ENCODE assay signal across 26 cellular contexts in the genomic region with DNA sequence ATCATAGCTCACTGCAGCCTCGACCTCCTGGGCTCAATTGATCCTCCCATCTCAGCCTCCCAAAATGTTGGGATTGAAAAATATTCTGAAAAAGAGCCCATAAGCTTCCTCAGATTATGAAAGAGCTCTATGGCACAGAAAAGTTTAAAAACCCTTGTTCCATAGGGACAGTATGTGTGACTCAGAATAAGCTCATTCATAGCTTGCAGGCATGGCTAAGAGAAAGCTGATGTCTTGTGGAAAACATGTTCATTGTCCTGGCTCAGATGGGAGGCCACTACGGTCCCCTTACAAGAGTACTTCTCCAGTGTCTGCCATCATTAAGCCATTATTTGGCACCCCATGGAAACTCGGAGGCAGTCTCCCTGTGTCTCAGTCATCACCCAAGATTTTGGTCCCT.
DNase-seq lines count a peak whose midpoint lies in the region; ATAC-seq, FAIRE-seq and TF ChIP-seq lines count a peak whose summit lies in the region.
"Had no signal": no experiment of that assay in that cellular context is flagged by ENCODE, and none has a peak within 500 bp of the region (broad histone marks: within the 10 kb centered on the region; RNA-seq: fewer than 3 reads in every experiment).

No MANE protein-coding gene starts in this region.

- H3K9me2 ChIP-seq in PC-3 (replicated peaks; ENCODE audit: low read length) = no peaks in the 10 kb centered on the region

- dilution Hi-C loops in keratinocyte (cut with MboI; ENCODE audit: extremely low pct_ligation_motif_present, low sequenced_read_pairs) = no loop called here

- H3K9ac ChIP-seq in PC-3 (ENCODE audit: low read length) = no peak overlapping the region
- no peak overlapping the region for H3K9ac ChIP-seq in keratinocyte (ENCODE audit: control insufficient read depth, extremely low read depth, insufficient read depth, low read length)

- no peak for TF ChIP-seq CTCF in PC-3 (conservative IDR thresholded peaks at IDR 0.05; ENCODE audit: low read depth, low read length)
- no peak for TF ChIP-seq CTCF in chondrocyte (IDR thresholded peaks at IDR 0.05)
- TF ChIP-seq CTCF in keratinocyte (optimal IDR thresholded peaks at IDR 0.05 in 1 of 3, IDR thresholded peaks at IDR 0.05 in 1 of 3, conservative IDR thresholded peaks at IDR 0.05 in 1 of 3; ENCODE audit: extremely low read depth in 1 of 3, insufficient read depth in 2 of 3, low read length in 3 of 3) = no peak

- no TSS peak for BruUV-seq in PC-3 (replicated peaks; lab: Mats Ljungman, UMichigan)

- DNase-seq in ELR (ENCODE audit: low read depth) (peak; percentile 7), PC-3 (peak; percentile 56), chondrocyte (ENCODE audit: low spot score) (no peak), keratinocyte (ENCODE audit: low read depth, low spot score) (no peak), mesenteric fat pad (ENCODE audit: low spot score) (no peak), HEK293T (ENCODE audit: extremely low spot score) (no peak), DMS53 (lab: John Stamatoyannopoulos, UW) (no peak)
- DNase-seq: CD4-positive, CD25-positive, alpha-beta regulatory T cell; COR-L47; DMS 273 treated with DMSO at 0.1 percent for 48 hours; GF-D8; HFFc6; IMR-90; MM.1S; NCI-H1092; NCI-H1436 treated with DMSO at 0.1 percent for 48 hours; NCI-H2029; NCI-H345; NCI-H524 treated with DMSO at 0.1 percent for 48 hours; SJCRH30 had no signal

- POLR2A ChIA-PET in PC-3 (lab: Charles Lee; ENCODE audit: unreplicated experiment) = no interaction called here
- POLR2A ChIA-PET in HEK293T (lab: Yijun Ruan, JAX) = no interaction called here

- H4K20me1 ChIP-seq in PC-3 (ENCODE audit: low read length) (no peaks in the 10 kb centered on the region), keratinocyte (ENCODE audit: control insufficient read depth, extremely low read depth, insufficient read depth, low read length) (no peaks in the 10 kb centered on the region)

- H3K27ac ChIP-seq in PC-3 (ENCODE audit: low read length) = no peak overlapping the region
- no peak overlapping the region for H3K27ac ChIP-seq in keratinocyte (ENCODE audit: control insufficient read depth, insufficient read depth, low read length)
- H3K27ac ChIP-seq: HL-60, SJCRH30 had no signal

- no peaks in the 10 kb centered on the region for H3K36me3 ChIP-seq in PC-3 (ENCODE audit: low read depth, low read length)
- H3K36me3 ChIP-seq in keratinocyte (ENCODE audit: control insufficient read depth in 2 of 2, extremely low read depth in 1 of 2, insufficient read depth in 2 of 2, low read length in 2 of 2) = no peaks in the 10 kb centered on the region
- H3K36me3 ChIP-seq: SJCRH30 had no signal

- H2AFZ ChIP-seq in PC-3 (ENCODE audit: low read length) (no peak overlapping the region), keratinocyte (ENCODE audit: control insufficient read depth, low read length) (no peak overlapping the region)

- H3K27ac Mint-ChIP-seq in chondrocyte (ENCODE audit: unreplicated experiment) = peak overlapping the region; percentile 23
- H3K27ac Mint-ChIP-seq: B cell; CD4-positive, CD25-positive, alpha-beta regulatory T cell; HFFc6 had no signal

- H3K27me3 ChIP-seq in PC-3 (ENCODE audit: low read length) (no peaks in the 10 kb centered on the region), keratinocyte (ENCODE audit: control insufficient read depth, extremely low read depth, insufficient read depth, low read length) (no peaks in the 10 kb centered on the region)
- H3K27me3 ChIP-seq: SJCRH30 had no signal

- CTCF ChIA-PET in PC-3 (lab: Charles Lee) = no interaction called here
- CTCF ChIA-PET in HEK293T (lab: Yijun Ruan, JAX) = interaction anchor here (0.7 kb wide), 1 partner anchor 109 kb away, joined by 5 read pairs; no protein-coding TSS in a partner anchor

- H3K79me2 ChIP-seq in PC-3 (ENCODE audit: low read length) = no peaks in the 10 kb centered on the region
- no peaks in the 10 kb centered on the region for H3K79me2 ChIP-seq in keratinocyte (ENCODE audit: control insufficient read depth, insufficient read depth, low read length)

- no peaks in the 10 kb centered on the region for H3F3A ChIP-seq in PC-3 (ENCODE audit: low read length, unreplicated experiment)

- ATAC-seq in PC-3 = peak; percentile 82
- no peak for ATAC-seq in GM21619 (IDR thresholded peaks at IDR 0.05; ENCODE audit: unreplicated experiment)

- intact Hi-C loops in PC-3 (cut with micrococcal nuclease) = no loop called here

- H3K4me3 ChIP-seq in PC-3 (ENCODE audit: low read length) (no peak overlapping the region), keratinocyte (ENCODE audit: control insufficient read depth in 2 of 3, extremely low read depth in 1 of 3, insufficient read depth in 2 of 3, low read depth in 1 of 3, low read length in 3 of 3) (no peak overlapping the region)
- H3K4me3 ChIP-seq: SJCRH30 had no signal

- peak; percentile 98 for FAIRE-seq in keratinocyte (lab: Jason Lieb, UNC)
- FAIRE-seq: GM18507, H1, HTR-8/SVneo had no signal

- H3K4me2 ChIP-seq in PC-3 (ENCODE audit: low read length) = no peak overlapping the region
- H3K4me2 ChIP-seq in keratinocyte (ENCODE audit: control insufficient read depth, extremely low read depth, insufficient read depth, low read depth, low read length) = peak overlapping the region; percentile 28

- H3K9me3 Mint-ChIP-seq in chondrocyte (ENCODE audit: low read depth) = peaks cover 7% of the 10 kb centered on the region

- no peaks in the 10 kb centered on the region for H3K27me3 Mint-ChIP-seq in chondrocyte (ENCODE audit: low read depth)

- H3K9me1 ChIP-seq in keratinocyte (ENCODE audit: control insufficient read depth, extremely low read depth, insufficient read depth, low read length) = no peaks in the 10 kb centered on the region

- peaks cover 3% of the 10 kb centered on the region for H3K36me3 Mint-ChIP-seq in chondrocyte (ENCODE audit: low read depth)
- H3K36me3 Mint-ChIP-seq: CD4-positive, CD25-positive, alpha-beta regulatory T cell had no signal

- H3K9me3 ChIP-seq in PC-3 (ENCODE audit: low read length) = no peaks in the 10 kb centered on the region
- H3K9me3 ChIP-seq in keratinocyte (ENCODE audit: control insufficient read depth, low read depth, low read length) = no peaks in the 10 kb centered on the region
- H3K9me3 ChIP-seq: SJCRH30 had no signal

- peaks cover 4% of the 10 kb centered on the region; the same call in 1 of the 2 replicates for H3K4me1 ChIP-seq in PC-3 (ENCODE audit: insufficient read depth, low read length)
- peaks cover 21% of the 10 kb centered on the region for H3K4me1 ChIP-seq in keratinocyte (ENCODE audit: control insufficient read depth, extremely low read depth, insufficient read depth, low read length)
- H3K4me1 ChIP-seq: SJCRH30 had no signal

- H3K4me3 Mint-ChIP-seq in chondrocyte (ENCODE audit: unreplicated experiment) = no peak overlapping the region
- H3K4me3 Mint-ChIP-seq: B cell; CD4-positive, CD25-positive, alpha-beta regulatory T cell; HFFc6 had no signal

- H3K4me1 Mint-ChIP-seq in chondrocyte (ENCODE audit: low read depth) = peaks cover 40% of the 10 kb centered on the region
- H3K4me1 Mint-ChIP-seq: B cell; CD4-positive, CD25-positive, alpha-beta regulatory T cell had no signal

TF ChIP-seq in HEK293T, 16 proteins besides CTCF, POLR2A, EP300 and RAD21:
- no peak for TF ChIP-seq LEF1 (IDR thresholded peaks at IDR 0.05; ENCODE audit: borderline replicate concordance)

Comparison
In these comparisons a context has a peak if more than half of its experiments do, and no peak if none do; other contexts are left out.
1. DNase-seq: peak in ELR (single experiment) and PC-3 (single experiment); none in chondrocyte (single experiment), keratinocyte (single experiment), mesenteric fat pad (single experiment), HEK293T (single experiment) and DMS53 (single experiment).